In the genomic region with DNA sequence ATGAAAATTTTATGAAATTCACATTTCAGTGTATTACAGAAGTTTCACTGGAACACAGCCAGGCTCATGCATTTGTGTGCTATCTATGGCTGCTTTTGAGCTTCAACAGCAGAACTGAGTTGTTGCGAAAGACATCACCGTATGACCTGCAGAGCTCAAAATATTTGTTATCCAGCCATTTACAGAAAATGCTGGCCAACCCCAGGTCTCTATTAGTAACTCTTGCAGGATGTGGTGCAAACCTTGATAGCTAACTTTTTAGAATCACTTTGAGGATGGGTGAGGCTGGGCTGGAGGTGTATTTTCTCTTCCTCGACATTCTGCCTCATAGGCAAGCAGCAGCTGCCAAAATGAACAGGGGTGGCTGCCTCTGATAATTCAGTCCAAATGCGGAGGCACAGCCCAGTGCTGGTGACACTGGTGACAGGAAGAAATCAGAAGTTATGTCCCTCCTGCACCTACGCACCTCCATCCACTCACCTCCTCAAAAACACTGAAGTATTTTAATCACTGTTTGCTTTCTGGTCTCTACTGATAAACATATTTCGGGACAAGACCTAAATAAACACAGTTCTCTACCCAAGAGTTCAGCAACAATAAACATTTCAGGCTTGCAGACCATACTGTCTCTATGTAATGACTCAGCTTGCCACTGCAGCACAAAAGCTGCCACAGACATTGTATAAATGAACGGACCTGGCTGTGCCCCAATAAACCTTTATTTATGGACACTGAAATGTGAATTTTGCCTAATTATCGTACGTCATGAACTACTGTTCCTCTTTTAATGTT, we compare ENCODE assay signal across 8 cellular contexts. TPM values are rescaled to one million over a fixed set of nuclear protein-coding genes. Genes with fewer than 3 reads are reported as not detected.
DNase-seq lines count a peak whose midpoint lies in the region; ATAC-seq and TF ChIP-seq lines count a peak whose summit lies in the region.

No MANE protein-coding gene starts in this region.

- no peak overlapping the region for H3K4me3 Mint-ChIP-seq in CD8-positive, alpha-beta memory T cell

- peaks cover 54 to 85% (median 78%) of the 10 kb centered on the region in 3 donors for H3K4me1 Mint-ChIP-seq in CD8-positive, alpha-beta memory T cell

- peak overlapping the region in 6 of 8 donors; percentile 34 to 69 (median 54) for H3K27ac Mint-ChIP-seq in CD8-positive, alpha-beta memory T cell

- H2AFZ ChIP-seq in MM.1S (ENCODE audit: low read length), result no peak overlapping the region

- H3K36me3 Mint-ChIP-seq in CD8-positive, alpha-beta memory T cell, result peaks cover 0 to 4% (median 3%) of the 10 kb centered on the region in 3 donors

- H3K9ac ChIP-seq in mucosa of stomach (ENCODE audit: low read length) (peak overlapping the region; percentile 19), MM.1S (ENCODE audit: low read length) (no peak overlapping the region)

- H3K79me2 ChIP-seq in MM.1S (ENCODE audit: low read length), result peaks cover 26% of the 10 kb centered on the region; the same call in 1 of the 2 replicates

- H3K4me2 ChIP-seq in MM.1S (ENCODE audit: low read depth, low read length), result no peak overlapping the region

- no peak for DNase-seq in CD8-positive, alpha-beta memory T cell
- DNase-seq in MV-4-11 (lab: John Stamatoyannopoulos, UW) (peak; percentile 75), choroid plexus epithelial cell (ENCODE audit: low read depth) (peak; percentile 98), RKO (ENCODE audit: low spot score) (no peak), GM13976 (ENCODE audit: low spot score) (no peak), MM.1S (no peak)

- no peak overlapping the region for H3K4me3 ChIP-seq in CD8-positive, alpha-beta memory T cell (ENCODE audit: low read length)
- H3K4me3 ChIP-seq in choroid plexus epithelial cell (ENCODE audit: low read depth, low read length) (peak overlapping the region; percentile 22), mucosa of stomach (ENCODE audit: low read length) (no peak overlapping the region), MM.1S (ENCODE audit: low read length) (no peak overlapping the region)

- CTCF ChIA-PET in CD8-positive, alpha-beta memory T cell (lab: Charles Lee), result interaction anchor here (0.9 kb wide), 1 partner anchor 28 kb away, joined by 3 read pairs; a partner anchor contains a TSS

- no peaks in the 10 kb centered on the region for H3F3A ChIP-seq in MM.1S (ENCODE audit: insufficient read depth, low read length)

- H4K20me1 ChIP-seq in MM.1S (ENCODE audit: insufficient read depth, low read length), result peaks cover 6% of the 10 kb centered on the region; the same call in 1 of the 2 replicates

- peak overlapping the region; percentile 21 for H3K27ac ChIP-seq in CD8-positive, alpha-beta memory T cell (ENCODE audit: low read depth, low read length)
- no peak overlapping the region for H3K27ac ChIP-seq in MM.1S (ENCODE audit: low read length)

- H3K9me2 ChIP-seq in MM.1S (replicated peaks; ENCODE audit: insufficient read depth, low read length), result no peaks in the 10 kb centered on the region

- POLR2A ChIA-PET in CD8-positive, alpha-beta memory T cell (lab: Charles Lee), result no interaction called here

- TF ChIP-seq CTCF in choroid plexus epithelial cell (conservative IDR thresholded peaks at IDR 0.05; ENCODE audit: low read depth, low read length) (no peak), GM13976 (IDR thresholded peaks at IDR 0.05; ENCODE audit: borderline replicate concordance, control extremely low read depth, extremely low read depth, insufficient read depth, missing control alignments) (no peak), MM.1S (IDR thresholded peaks at IDR 0.05; ENCODE audit: low read length) (no peak)

- in situ Hi-C loops in GM13976 (cut with MboI; ENCODE audit: low sequenced_read_pairs, unreplicated experiment), result no loop called here

- H3K4me1 ChIP-seq in CD8-positive, alpha-beta memory T cell (ENCODE audit: insufficient read depth, low read length), result peaks cover 7% of the 10 kb centered on the region
- peaks cover 31% of the 10 kb centered on the region for H3K4me1 ChIP-seq in mucosa of stomach (ENCODE audit: control insufficient read depth, insufficient read depth, low read length)
- H3K4me1 ChIP-seq in MM.1S (ENCODE audit: low read length), result no peaks in the 10 kb centered on the region

- no peaks in the 10 kb centered on the region for H3K27me3 ChIP-seq in CD8-positive, alpha-beta memory T cell (ENCODE audit: insufficient read depth, low read length, poor library complexity, severe bottlenecking)
- no peaks in the 10 kb centered on the region for H3K27me3 ChIP-seq in mucosa of stomach (ENCODE audit: control insufficient read depth, insufficient read depth, low read length)
- no peaks in the 10 kb centered on the region for H3K27me3 ChIP-seq in MM.1S (replicated peaks; ENCODE audit: insufficient read depth, low read length)

- H3K9me3 Mint-ChIP-seq in CD8-positive, alpha-beta memory T cell, result no peaks in the 10 kb centered on the region

- no peaks in the 10 kb centered on the region for H3K9me3 ChIP-seq in CD8-positive, alpha-beta memory T cell (ENCODE audit: low read length)
- H3K9me3 ChIP-seq in mucosa of stomach (ENCODE audit: control insufficient read depth, low read length) (no peaks in the 10 kb centered on the region), MM.1S (replicated peaks; ENCODE audit: insufficient read depth, low read length) (no peaks in the 10 kb centered on the region)

- ATAC-seq in HG03196 (IDR thresholded peaks at IDR 0.05; ENCODE audit: unreplicated experiment), result no peak

- H3K27me3 Mint-ChIP-seq in CD8-positive, alpha-beta memory T cell, result no peaks in the 10 kb centered on the region

- no peaks in the 10 kb centered on the region for H3K36me3 ChIP-seq in CD8-positive, alpha-beta memory T cell (ENCODE audit: insufficient read depth, low read length)
- no peaks in the 10 kb centered on the region for H3K36me3 ChIP-seq in mucosa of stomach (ENCODE audit: control insufficient read depth, insufficient read depth, low read length)
- no peaks in the 10 kb centered on the region for H3K36me3 ChIP-seq in MM.1S (replicated peaks; ENCODE audit: insufficient read depth, low read length)

RNA-seq across cellular contexts. Expression of a gene that starts 28.5 kb away (rescaled TPM):
- 10 to 100 TPM; 52.6 to 58.5 TPM for total RNA-seq in CD8-positive, alpha-beta memory T cell
- polyA plus RNA-seq in CD8-positive, alpha-beta memory T cell, result 41.7 TPM

Comparison
In these comparisons a context has a peak if more than half of its experiments do, and no peak if none do; other contexts are left out.
1. DNase-seq: peak in MV-4-11 (single experiment) and choroid plexus epithelial cell (single experiment); none in CD8-positive, alpha-beta memory T cell (0 of 5), RKO (single experiment), GM13976 (single experiment) and MM.1S (single experiment).